ENCODE assay signal across 19 cellular contexts in genomic region chr19:7851623-7852500, GRCh38. TPM values are rescaled to one million over a fixed set of nuclear protein-coding genes. Genes with fewer than 3 reads are reported as not detected.
DNase-seq lines count a peak whose midpoint lies in the region; FAIRE-seq and TF ChIP-seq lines count a peak whose summit lies in the region.
"Had no signal": no experiment of that assay in that cellular context is flagged by ENCODE, and none has a peak within 500 bp of the region (broad histone marks: within the 10 kb centered on the region; RNA-seq: fewer than 3 reads in every experiment).

No MANE protein-coding gene starts in this region.

- H3K4ac ChIP-seq in H1 (replicated peaks; ENCODE audit: insufficient read length, low read depth, low read length): no peak overlapping the region

- no peak overlapping the region for H3K18ac ChIP-seq in H1 (ENCODE audit: extremely low read depth, low read length)

- no peak overlapping the region for H2BK12ac ChIP-seq in H1 (ENCODE audit: low read depth, low read length)

- 88% methylated on average over 16 of the region's 26 CpGs; no CpG with 5 or more reads in 1 of the 2 experiments for WGBS in H1 (ENCODE audit: extremely low coverage in 1 of 2, insufficient coverage in 1 of 2, insufficient read length in 1 of 2, insufficient replicate concordance in 2 of 2, low coverage in 1 of 2, low lambda C conversion rate in 2 of 2, missing lambda C conversion rate in 1 of 2), 2 experiments

- intact Hi-C loops in activated T-helper 1 cell treated with anti-CD3 and anti-CD28 coated beads, Interleukin-12 subunit alpha, Interleukin-12 subunit beta, Interleukin-2, Interleukin-4 antibody, amounts not matched to agents 30 ng/mL and 10 ng/mL and 1 ng/mL, durations not matched to agents 14 hours and 24 hours and 36 hours (cut with micrococcal nuclease): loop anchor here (2.0 kb wide), 1 partner anchor 73 kb away; no protein-coding TSS in a partner anchor

- H3K4me3 ChIP-seq in H1 (ENCODE audit: extremely low read depth in 1 of 4, insufficient read depth in 2 of 4, low read depth in 3 of 4, low read length in 4 of 4): no peak overlapping the region
- H3K4me3 ChIP-seq: body of pancreas, upper lobe of left lung had no signal

- no peak overlapping the region for H4K91ac ChIP-seq in H1 (replicated peaks; ENCODE audit: insufficient read length, low read length)

- H3K56ac ChIP-seq in H1 (replicated peaks; ENCODE audit: insufficient read length, low read depth, low read length): no peak overlapping the region

- H3K4me3 Mint-ChIP-seq in activated T-helper 1 cell treated with anti-CD3 and anti-CD28 coated beads, Interleukin-12 subunit alpha, Interleukin-12 subunit beta, Interleukin-2, Interleukin-4 antibody, amounts not matched to agents 30 ng/mL and 10 ng/mL and 1 ng/mL, durations not matched to agents 14 hours and 24 hours and 36 hours: no peak overlapping the region
- H3K4me3 Mint-ChIP-seq: activated naive CD4-positive, alpha-beta T cell treated with anti-CD3 and anti-CD28 coated beads, Interleukin-2, amount 10 ng/mL, durations not matched to agents 7 days and 5 days; natural killer cell treated with Interleukin-12 subunit alpha and Interleukin-12 subunit beta and Interleukin-15 and Interleukin-18, amount 100 ng/mL, for 72 hours had no signal

- POLR2A ChIA-PET in H1 (lab: Charles Lee; ENCODE audit: partially characterized antibody): interaction anchor here (1.0 to 2.2 kb wide), 3 partner anchors 17 to 49 kb away, joined by 3 to 6 read pairs (median 3); no protein-coding TSS in a partner anchor

- no peak for TF ChIP-seq RAD21 in H1 (IDR thresholded peaks at IDR 0.05 in 1 of 2, conservative IDR thresholded peaks at IDR 0.05 in 1 of 2; ENCODE audit: low read depth in 2 of 2, low read length in 2 of 2)

- H3K23ac ChIP-seq in H1 (ENCODE audit: insufficient read length): no peak overlapping the region

- H3K4me1 ChIP-seq in H1 (replicated peaks in 1 of 4; ENCODE audit: control insufficient read depth in 3 of 4, insufficient read depth in 4 of 4, low read length in 3 of 4): peaks cover 0 to 9% (median 3%) of the 10 kb centered on the region in 4 experiments; a peak in 5 of 7 replicates

- H3K9ac ChIP-seq in H1 (replicated peaks in 1 of 4; ENCODE audit: extremely low read depth in 1 of 4, low read depth in 3 of 4, low read length in 3 of 4): no peak overlapping the region

- no peak for FAIRE-seq in H1 (lab: Jason Lieb, UNC)

- peak; percentile 57 for DNase-seq in COLO829 (ENCODE audit: low spot score)
- DNase-seq in H1 (ENCODE audit: low read depth in 1 of 2, low spot score in 2 of 2): no peak
- DNase-seq in middle frontal gyrus (ENCODE audit: extremely low spot score, low spot score): peak; percentile 80
- DNase-seq in activated naive CD4-positive, alpha-beta T cell treated with anti-CD3 and anti-CD28 coated beads, Interleukin-2, amount 50 U/mL, for 16 hours: no peak
- DNase-seq in activated T-helper 1 cell treated with anti-CD3 and anti-CD28 coated beads, Interleukin-12 subunit alpha, Interleukin-12 subunit beta, Interleukin-2, Interleukin-4 antibody, amounts not matched to agents 30 ng/mL and 10 ng/mL and 1 ng/mL, durations not matched to agents 14 hours and 24 hours and 36 hours (ENCODE audit: low spot score): no peak
- no peak for DNase-seq in NCI-H2171 treated with DMSO at 0.1 percent for 48 hours (lab: John Stamatoyannopoulos, UW)
- DNase-seq: activated CD4-positive, alpha-beta T cell treated with anti-CD3 and anti-CD28 coated beads, Interleukin-2, amount 50 U/mL, for 1 hour; activated naive CD4-positive, alpha-beta T cell treated with anti-CD3 and anti-CD28 coated beads, Interleukin-2, amount 10 ng/mL, durations not matched to agents 7 days and 5 days; activated T-cell treated with anti-CD3 and anti-CD28 coated beads for 4 hours; mammary epithelial cell; NCI-H187; NCI-H446 treated with DMSO at 0.1 percent for 48 hours; stimulated activated naive CD4-positive, alpha-beta T cell treated with Interleukin-2 at 50 U/mL for 16 hours had no signal

- no peaks in the 10 kb centered on the region for H3K79me2 ChIP-seq in H1 (ENCODE audit: control insufficient read depth in 1 of 2, insufficient read depth in 2 of 2, low read length in 2 of 2)

- no peak overlapping the region for H2BK5ac ChIP-seq in H1 (ENCODE audit: low read depth, low read length)

- H2AFZ ChIP-seq in H1 (ENCODE audit: low read length): no peak overlapping the region

- peaks cover 0 to 5% of the 10 kb centered on the region in 2 experiments for H4K20me1 ChIP-seq in H1 (replicated peaks in 1 of 2; ENCODE audit: control insufficient read depth in 1 of 2, insufficient read depth in 2 of 2, low read length in 2 of 2)

- peaks cover 2% of the 10 kb centered on the region for H3K27me3 Mint-ChIP-seq in activated T-helper 1 cell treated with anti-CD3 and anti-CD28 coated beads, Interleukin-12 subunit alpha, Interleukin-12 subunit beta, Interleukin-2, Interleukin-4 antibody, amounts not matched to agents 30 ng/mL and 10 ng/mL and 1 ng/mL, durations not matched to agents 14 hours and 24 hours and 36 hours (ENCODE audit: insufficient read depth)
- H3K27me3 Mint-ChIP-seq: natural killer cell treated with Interleukin-12 subunit alpha and Interleukin-12 subunit beta and Interleukin-15 and Interleukin-18, amount 100 ng/mL, for 72 hours had no signal

- H3K14ac ChIP-seq in H1 (ENCODE audit: insufficient read length): no peak overlapping the region

- H3K4me1 Mint-ChIP-seq in activated T-helper 1 cell treated with anti-CD3 and anti-CD28 coated beads, Interleukin-12 subunit alpha, Interleukin-12 subunit beta, Interleukin-2, Interleukin-4 antibody, amounts not matched to agents 30 ng/mL and 10 ng/mL and 1 ng/mL, durations not matched to agents 14 hours and 24 hours and 36 hours (ENCODE audit: low read depth): no peaks in the 10 kb centered on the region

- H3K36me3 ChIP-seq in H1 (ENCODE audit: control insufficient read depth in 2 of 4, insufficient read depth in 4 of 4, low read length in 3 of 4): no peaks in the 10 kb centered on the region

- CTCF ChIA-PET in H1 (lab: Charles Lee; ENCODE audit: partially characterized antibody): interaction anchor here (0.6 to 6.1 kb wide), 30 partner anchors 7 to 1219 kb away, joined by 3 to 37 read pairs (median 4); partner anchors contain the start of genes SNAPC2 and TGFBR3L

- H3K27ac Mint-ChIP-seq in activated T-helper 1 cell treated with anti-CD3 and anti-CD28 coated beads, Interleukin-12 subunit alpha, Interleukin-12 subunit beta, Interleukin-2, Interleukin-4 antibody, amounts not matched to agents 30 ng/mL and 10 ng/mL and 1 ng/mL, durations not matched to agents 14 hours and 24 hours and 36 hours: no peak overlapping the region
- H3K27ac Mint-ChIP-seq: activated naive CD4-positive, alpha-beta T cell treated with anti-CD3 and anti-CD28 coated beads, Interleukin-2, amount 10 ng/mL, durations not matched to agents 7 days and 5 days; natural killer cell treated with Interleukin-12 subunit alpha and Interleukin-12 subunit beta and Interleukin-15 and Interleukin-18, amount 100 ng/mL, for 72 hours had no signal

- no peak overlapping the region for H4K8ac ChIP-seq in H1 (ENCODE audit: extremely low read depth, insufficient read depth, low read length)

- H3K4me2 ChIP-seq in H1 (ENCODE audit: insufficient read depth in 1 of 2, low read depth in 2 of 2, low read length in 2 of 2): no peak overlapping the region

- no peak overlapping the region for H4K5ac ChIP-seq in H1 (ENCODE audit: insufficient read length, low read depth, low read length)

- no peaks in the 10 kb centered on the region for H3K79me1 ChIP-seq in H1 (ENCODE audit: low read depth, low read length)

- H3K36me3 Mint-ChIP-seq in activated T-helper 1 cell treated with anti-CD3 and anti-CD28 coated beads, Interleukin-12 subunit alpha, Interleukin-12 subunit beta, Interleukin-2, Interleukin-4 antibody, amounts not matched to agents 30 ng/mL and 10 ng/mL and 1 ng/mL, durations not matched to agents 14 hours and 24 hours and 36 hours (ENCODE audit: low read depth): no peaks in the 10 kb centered on the region
- H3K36me3 Mint-ChIP-seq: activated naive CD4-positive, alpha-beta T cell treated with anti-CD3 and anti-CD28 coated beads, Interleukin-2, amount 10 ng/mL, durations not matched to agents 7 days and 5 days; natural killer cell treated with Interleukin-12 subunit alpha and Interleukin-12 subunit beta and Interleukin-15 and Interleukin-18, amount 100 ng/mL, for 72 hours had no signal

- H2BK120ac ChIP-seq in H1 (replicated peaks; ENCODE audit: low read depth, low read length): no peak overlapping the region

- no peak for TF ChIP-seq CTCF in H1 (IDR thresholded peaks at IDR 0.05; ENCODE audit: control extremely low read depth in 1 of 3, insufficient read depth in 1 of 3, low read depth in 1 of 3, low read length in 3 of 3)

- H3K9me3 Mint-ChIP-seq in activated T-helper 1 cell treated with anti-CD3 and anti-CD28 coated beads, Interleukin-12 subunit alpha, Interleukin-12 subunit beta, Interleukin-2, Interleukin-4 antibody, amounts not matched to agents 30 ng/mL and 10 ng/mL and 1 ng/mL, durations not matched to agents 14 hours and 24 hours and 36 hours: no peaks in the 10 kb centered on the region
- H3K9me3 Mint-ChIP-seq: activated naive CD4-positive, alpha-beta T cell treated with anti-CD3 and anti-CD28 coated beads, Interleukin-2, amount 10 ng/mL, durations not matched to agents 7 days and 5 days; natural killer cell treated with Interleukin-12 subunit alpha and Interleukin-12 subunit beta and Interleukin-15 and Interleukin-18, amount 100 ng/mL, for 72 hours had no signal

- 0 out of 2 replicates have a peak, but pooled peaks cover 2% of the 10 kb centered on the region for H3K23me2 ChIP-seq in H1 (ENCODE audit: low read depth, low read length)

- TF ChIP-seq POLR2A in H1 (IDR thresholded peaks at IDR 0.05; ENCODE audit: control extremely low read depth in 1 of 2, low read depth in 2 of 2, low read length in 2 of 2): no peak

- TF ChIP-seq EP300 in H1 (IDR thresholded peaks at IDR 0.05; ENCODE audit: borderline replicate concordance in 1 of 2, low read depth in 2 of 2, low read length in 2 of 2): no peak

- H3K27me3 ChIP-seq in H1 (replicated peaks in 1 of 4; ENCODE audit: control insufficient read depth in 3 of 4, extremely low read depth in 1 of 4, insufficient read depth in 3 of 4, low read length in 3 of 4): peaks cover 0 to 2% (median 0%) of the 10 kb centered on the region in 4 experiments; a peak in 1 of 7 replicates
- H3K27me3 ChIP-seq: body of pancreas, upper lobe of left lung had no signal

- H3K27ac ChIP-seq in H1 (ENCODE audit: low read depth, low read length): no peak overlapping the region
- H3K27ac ChIP-seq: HL-60 had no signal

- no peak overlapping the region for H2BK15ac ChIP-seq in H1 (ENCODE audit: low read length)

- 0 out of 2 replicates have a peak overlapping the region, but pooled peaks have one; percentile 24 for H2AK5ac ChIP-seq in H1 (ENCODE audit: low read depth, low read length)

- no peaks in the 10 kb centered on the region for H3K9me3 ChIP-seq in H1 (ENCODE audit: insufficient read depth in 2 of 2, low read depth in 1 of 2, low read length in 1 of 2)
- H3K9me3 ChIP-seq: body of pancreas, upper lobe of left lung had no signal

- H2BK20ac ChIP-seq in H1 (ENCODE audit: low read length): no peak overlapping the region

RNA-seq across cellular contexts. Expression of gene EVI5L, which starts 21.8 kb away (rescaled TPM):
- 10.4 and 11.0 TPM in 2 replicates for total RNA-seq in H1 (2021; fragmentation: NEBNext Ultra II Directional; extraction: Animal tissue kit (Norgen Biotek cat#: 25700))
- polyA plus RNA-seq in H1 (2011; rRNA removed): 7.2 and 13.1 TPM in 2 replicates
- polyA plus RNA-seq in H1 (2011; cell fraction: cytosol; rRNA removed): 8.2 TPM
- 15.2 TPM for polyA plus RNA-seq in H1 (2011; cell fraction: nucleus; rRNA removed)
- 6.8 to 10.5 TPM (median 9.9 TPM) in 4 replicates for polyA plus RNA-seq in H1 (2012, experiment 1 of 2)
- polyA plus RNA-seq in H1 (2012, experiment 2 of 2): 10.7 TPM
- polyA plus RNA-seq in H1 (2013, experiment 1 of 2): 7.7 TPM
- 7.8 TPM for polyA plus RNA-seq in H1 (2013, experiment 2 of 2)
- polyA minus RNA-seq in H1 (2011; rRNA and poly(A)+ RNA removed): 7.2 and 14.2 TPM in 2 replicates
- 4.0 TPM for polyA minus RNA-seq in H1 (2011; cell fraction: cytosol; rRNA and poly(A)+ RNA removed)
- polyA minus RNA-seq in H1 (2011; cell fraction: nucleus; rRNA and poly(A)+ RNA removed): 7.9 TPM
- 4.4 TPM in 2 replicates for total RNA-seq in activated T-helper 1 cell treated with anti-CD3 and anti-CD28 coated beads, Interleukin-12 subunit alpha, Interleukin-12 subunit beta, Interleukin-2, Interleukin-4 antibody, amounts not matched to agents 30 ng/mL and 10 ng/mL and 1 ng/mL, durations not matched to agents 14 hours and 24 hours and 36 hours

RNA-seq across cellular contexts. Expression of gene PRR36, which starts 22.3 kb away (rescaled TPM):
- 23.9 and 25.3 TPM in 2 replicates for total RNA-seq in H1 (2021; fragmentation: NEBNext Ultra II Directional; extraction: Animal tissue kit (Norgen Biotek cat#: 25700))
- polyA plus RNA-seq in H1 (2011; rRNA removed): 1.6 and 3.4 TPM in 2 replicates
- 0.85 TPM for polyA plus RNA-seq in H1 (2011; cell fraction: cytosol; rRNA removed)
- polyA plus RNA-seq in H1 (2011; cell fraction: nucleus; rRNA removed): 6.1 TPM
- 20.7 to 32.8 TPM (median 29.9 TPM) in 4 replicates for polyA plus RNA-seq in H1 (2012, experiment 1 of 2)
- 22.3 TPM for polyA plus RNA-seq in H1 (2012, experiment 2 of 2)
- 21.3 TPM for polyA plus RNA-seq in H1 (2013, experiment 1 of 2)
- 20.1 TPM for polyA plus RNA-seq in H1 (2013, experiment 2 of 2)
- polyA minus RNA-seq in H1 (2011; rRNA and poly(A)+ RNA removed): 1.2 and 1.9 TPM in 2 replicates
- 17.2 TPM for polyA minus RNA-seq in H1 (2011; cell fraction: cytosol; rRNA and poly(A)+ RNA removed)
- 5.0 TPM for polyA minus RNA-seq in H1 (2011; cell fraction: nucleus; rRNA and poly(A)+ RNA removed)
- 0.05 and 0.17 TPM in 2 replicates for total RNA-seq in activated T-helper 1 cell treated with anti-CD3 and anti-CD28 coated beads, Interleukin-12 subunit alpha, Interleukin-12 subunit beta, Interleukin-2, Interleukin-4 antibody, amounts not matched to agents 30 ng/mL and 10 ng/mL and 1 ng/mL, durations not matched to agents 14 hours and 24 hours and 36 hours
- total RNA-seq: dermis microvascular lymphatic vessel endothelial cell; natural killer cell treated with Interleukin-12 subunit alpha and Interleukin-12 subunit beta and Interleukin-15 and Interleukin-18, amount 100 ng/mL, for 72 hours; Right ventricle myocardium inferior had no signal

RNA-seq across cellular contexts. Expression of gene LRRC8E, which starts 36.4 kb away (rescaled TPM):
- 2.9 and 3.4 TPM in 2 replicates for total RNA-seq in H1 (2021; fragmentation: NEBNext Ultra II Directional; extraction: Animal tissue kit (Norgen Biotek cat#: 25700))
- polyA plus RNA-seq in H1 (2011; rRNA removed): 2.7 and 2.8 TPM in 2 replicates
- 2.2 TPM for polyA plus RNA-seq in H1 (2011; cell fraction: cytosol; rRNA removed)
- polyA plus RNA-seq in H1 (2011; cell fraction: nucleus; rRNA removed): 3.0 TPM
- polyA plus RNA-seq in H1 (2012, experiment 1 of 2): 2.2 to 3.0 TPM (median 2.6 TPM) in 4 replicates
- polyA plus RNA-seq in H1 (2012, experiment 2 of 2): 2.1 TPM
- polyA plus RNA-seq in H1 (2013, experiment 1 of 2): 5.0 TPM
- polyA plus RNA-seq in H1 (2013, experiment 2 of 2): 4.7 TPM
- polyA minus RNA-seq in H1 (2011; rRNA and poly(A)+ RNA removed): 4.8 and 4.9 TPM in 2 replicates
- polyA minus RNA-seq in H1 (2011; cell fraction: cytosol; rRNA and poly(A)+ RNA removed): 1.6 TPM
- polyA minus RNA-seq in H1 (2011; cell fraction: nucleus; rRNA and poly(A)+ RNA removed): 3.2 TPM
- total RNA-seq in activated T-helper 1 cell treated with anti-CD3 and anti-CD28 coated beads, Interleukin-12 subunit alpha, Interleukin-12 subunit beta, Interleukin-2, Interleukin-4 antibody, amounts not matched to agents 30 ng/mL and 10 ng/mL and 1 ng/mL, durations not matched to agents 14 hours and 24 hours and 36 hours: not detected in 2 replicates
- total RNA-seq: natural killer cell treated with Interleukin-12 subunit alpha and Interleukin-12 subunit beta and Interleukin-15 and Interleukin-18, amount 100 ng/mL, for 72 hours had no signal

RNA-seq across cellular contexts. Expression of gene MAP2K7, which starts 51.8 kb away (rescaled TPM):
- 38.3 and 41.5 TPM in 2 replicates for total RNA-seq in H1 (2021; fragmentation: NEBNext Ultra II Directional; extraction: Animal tissue kit (Norgen Biotek cat#: 25700))
- polyA plus RNA-seq in H1 (2011; rRNA removed): 8.9 and 16.6 TPM in 2 replicates
- polyA plus RNA-seq in H1 (2011; cell fraction: cytosol; rRNA removed): 16.5 TPM
- 35.7 TPM for polyA plus RNA-seq in H1 (2011; cell fraction: nucleus; rRNA removed)
- 20.9 to 28.0 TPM (median 25.4 TPM) in 4 replicates for polyA plus RNA-seq in H1 (2012, experiment 1 of 2)
- 25.2 TPM for polyA plus RNA-seq in H1 (2012, experiment 2 of 2)
- polyA plus RNA-seq in H1 (2013, experiment 1 of 2): 28.9 TPM
- 27.2 TPM for polyA plus RNA-seq in H1 (2013, experiment 2 of 2)
- polyA minus RNA-seq in H1 (2011; rRNA and poly(A)+ RNA removed): 9.2 and 11.4 TPM in 2 replicates
- 17.8 TPM for polyA minus RNA-seq in H1 (2011; cell fraction: cytosol; rRNA and poly(A)+ RNA removed)
- 14.4 TPM for polyA minus RNA-seq in H1 (2011; cell fraction: nucleus; rRNA and poly(A)+ RNA removed)
- 47.6 and 51.9 TPM in 2 replicates for total RNA-seq in activated T-helper 1 cell treated with anti-CD3 and anti-CD28 coated beads, Interleukin-12 subunit alpha, Interleukin-12 subunit beta, Interleukin-2, Interleukin-4 antibody, amounts not matched to agents 30 ng/mL and 10 ng/mL and 1 ng/mL, durations not matched to agents 14 hours and 24 hours and 36 hours

Comparison
In these comparisons a context has a peak if more than half of its experiments do, and no peak if none do; other contexts are left out.
1. DNase-seq: peak in COLO829 (single experiment) and middle frontal gyrus (single experiment); none in H1 (0 of 2), activated naive CD4-positive, alpha-beta T cell treated with anti-CD3 and anti-CD28 coated beads, Interleukin-2, amount 50 U/mL, for 16 hours (single experiment), activated T-helper 1 cell treated with anti-CD3 and anti-CD28 coated beads, Interleukin-12 subunit alpha, Interleukin-12 subunit beta, Interleukin-2, Interleukin-4 antibody, amounts not matched to agents 30 ng/mL and 10 ng/mL and 1 ng/mL, durations not matched to agents 14 hours and 24 hours and 36 hours (single experiment) and NCI-H2171 treated with DMSO at 0.1 percent for 48 hours (single experiment).
2. RNA of gene PRR36, which starts 22.3 kb away (total RNA-seq): 23.9 to 25.3 TPM in H1; 0.05 to 0.17 TPM in activated T-helper 1 cell treated with anti-CD3 and anti-CD28 coated beads, Interleukin-12 subunit alpha, Interleukin-12 subunit beta, Interleukin-2, Interleukin-4 antibody, amounts not matched to agents 30 ng/mL and 10 ng/mL and 1 ng/mL, durations not matched to agents 14 hours and 24 hours and 36 hours; every median in the first group is over 10 times any median in the second.